Comparison of ENCODE assay signal across 8 cellular contexts in the genomic region with DNA sequence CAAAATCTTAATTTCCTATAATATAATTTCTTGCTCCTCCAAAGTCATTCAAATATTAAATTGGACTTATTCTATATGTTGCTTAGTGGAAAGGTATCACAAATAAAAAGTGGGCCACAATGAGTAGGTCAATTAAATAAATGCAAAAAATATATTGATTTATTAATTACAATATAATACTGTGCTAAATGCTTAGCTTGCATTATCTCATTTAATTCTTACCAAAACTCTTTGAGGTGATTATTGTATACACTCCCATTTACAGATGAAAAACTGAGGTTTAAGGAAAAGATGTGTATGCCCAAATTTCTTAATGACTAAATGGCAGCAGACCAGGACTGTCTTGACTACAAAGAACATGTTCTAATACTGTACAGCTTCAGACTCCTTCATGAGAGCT.
"Had no signal": no experiment of that assay in that cellular context is flagged by ENCODE, and none has a peak within 500 bp of the region (broad histone marks: within the 10 kb centered on the region; RNA-seq: fewer than 3 reads in every experiment).

No MANE protein-coding gene starts in this region.

- H3K9ac ChIP-seq: GM23248 had no signal

- H3K4me3 ChIP-seq: GM23248, HAP-1 had no signal

- DNase-seq: GM23248, GOT3, H7, HFFc6, KG1 had no signal

- H2AFZ ChIP-seq: GM23248 had no signal

- H3K27ac ChIP-seq: HL-60 had no signal

- H3K36me3 ChIP-seq: HAP-1 had no signal

- ATAC-seq: HCT116 had no signal

- H3K9me3 ChIP-seq: HAP-1 had no signal

- H3K4me1 ChIP-seq: HAP-1 had no signal
